In the genomic region with DNA sequence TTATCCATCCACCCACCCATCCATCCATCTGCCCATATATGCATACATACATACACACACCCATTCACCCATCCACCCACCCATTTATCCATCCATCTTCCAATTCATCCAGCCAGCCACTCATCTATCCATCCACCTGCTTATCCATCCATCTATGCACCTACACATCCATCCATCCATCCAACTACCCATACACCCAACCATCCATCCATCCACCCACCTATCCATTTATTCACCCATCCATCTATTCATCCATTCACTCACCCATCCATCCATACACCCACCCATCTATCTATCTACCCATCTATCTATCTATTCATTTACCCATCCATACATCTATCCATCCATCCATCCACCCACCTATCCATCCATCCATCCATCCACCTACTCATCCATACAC, we compare ENCODE assay signal across 11 cellular contexts. TPM values are rescaled to one million over a fixed set of nuclear protein-coding genes. Genes with fewer than 3 reads are reported as not detected.
"Had no signal": no experiment of that assay in that cellular context is flagged by ENCODE, and none has a peak within 500 bp of the region (broad histone marks: within the 10 kb centered on the region; RNA-seq: fewer than 3 reads in every experiment).

No MANE protein-coding gene starts in this region.

- ATAC-seq: GM23338 had no signal

- H3K9me3 Mint-ChIP-seq: H9, HFFc6 had no signal

- H3K4me2 ChIP-seq: GM23338, KMS-11 had no signal

- H3K4me3 Mint-ChIP-seq: GM23338, H9, HFFc6 had no signal

- H3K9ac ChIP-seq: KMS-11 had no signal

- H2AFZ ChIP-seq: GM23338 had no signal

- H3K27ac Mint-ChIP-seq: GM23338, H9, HFFc6 had no signal

- FAIRE-seq: H1, H54 had no signal

- H3K4me3 ChIP-seq: GM23338 had no signal

- DNase-seq: HCEC 1CT, HFFc6, IMR-90, Karpas-422, KBM-7 had no signal

- H3K27ac ChIP-seq: KMS-11 had no signal

RNA-seq across cellular contexts. Expression of gene TMEM72, which starts 17.3 kb away (rescaled TPM):
- total RNA-seq: GM23338, H1, H9, HFFc6, HT1080, IMR-90 had no signal
- polyA plus RNA-seq: GM23338, H1, IMR-90 had no signal
